Comparison of ENCODE assay signal across 23 cellular contexts in the genomic region with DNA sequence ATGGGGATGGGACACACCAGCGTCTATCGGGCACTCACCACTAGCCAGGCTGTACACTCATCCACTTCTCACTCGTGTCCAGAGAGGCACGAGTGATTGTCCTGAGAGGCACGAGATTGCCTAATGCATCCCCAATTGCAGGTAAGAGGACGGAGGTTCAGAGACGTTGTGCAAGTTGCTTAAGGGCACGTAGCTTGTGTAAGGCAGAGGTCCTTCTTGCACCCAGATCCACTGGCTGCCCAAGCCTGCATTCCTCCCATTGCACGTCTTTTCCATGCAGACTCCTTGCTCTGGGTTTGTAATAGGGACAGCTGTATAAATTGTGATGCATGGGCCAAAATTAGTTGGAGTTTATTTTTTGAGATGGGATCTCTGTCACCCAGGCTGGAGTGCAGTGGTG.
"Had no signal": no experiment of that assay in that cellular context is flagged by ENCODE, and none has a peak within 500 bp of the region (broad histone marks: within the 10 kb centered on the region; RNA-seq: fewer than 3 reads in every experiment).

No MANE protein-coding gene starts in this region.

- H3K9me3 Mint-ChIP-seq: activated naive CD4-positive, alpha-beta T cell treated with anti-CD3 and anti-CD28 coated beads, Interleukin-2, amount 50 U/mL, for 24 hours had no signal

- H3K27ac Mint-ChIP-seq: activated CD4-positive, alpha-beta memory T cell treated with anti-CD3 and anti-CD28 coated beads for 36 hours; activated CD4-positive, alpha-beta T cell treated with anti-CD3 and anti-CD28 coated beads for 36 hours; activated CD4-positive, alpha-beta T cell treated with anti-CD3 and anti-CD28 coated beads, Interleukin-2, amount 10 ng/mL, durations not matched to agents 24 days and 14 days; activated naive CD4-positive, alpha-beta T cell treated with anti-CD3 and anti-CD28 coated beads for 36 hours; activated naive CD4-positive, alpha-beta T cell treated with anti-CD3 and anti-CD28 coated beads, Interleukin-2, amount 50 U/mL, for 24 hours; activated naive CD8-positive, alpha-beta T cell treated with anti-CD3 and anti-CD28 coated beads for 36 hours; activated naive CD8-positive, alpha-beta T cell treated with anti-CD3 and anti-CD28 coated beads, Interleukin-2, amount 50 U/mL, for 24 hours had no signal

- DNase-seq: activated CD4-positive, alpha-beta memory T cell treated with anti-CD3 and anti-CD28 coated beads for 36 hours; activated CD4-positive, alpha-beta T cell treated with anti-CD3 and anti-CD28 coated beads for 36 hours; activated CD4-positive, alpha-beta T cell treated with anti-CD3 and anti-CD28 coated beads, Interleukin-2, amount 10 ng/mL, durations not matched to agents 24 days and 14 days; activated CD4-positive, CD25-positive, alpha-beta regulatory T cell; activated CD4-positive, CD25-positive, alpha-beta regulatory T cell treated with anti-CD3 and anti-CD28 coated beads, Interleukin-2, amount 50 U/mL, for 72 hours; activated naive CD4-positive, alpha-beta T cell treated with anti-CD3 and anti-CD28 coated beads for 36 hours; activated naive CD8-positive, alpha-beta T cell treated with anti-CD3 and anti-CD28 coated beads for 36 hours; activated naive CD8-positive, alpha-beta T cell treated with anti-CD3 and anti-CD28 coated beads, Interleukin-2, amount 50 U/mL, for 24 hours; activated T-cell treated with anti-CD3 and anti-CD28 coated beads, Interleukin-2, amount 50 U/mL, for 1 hour; activated T-cell treated with anti-CD3 and anti-CD28 coated beads, Interleukin-2, amount 50 U/mL, for 48 hours; amygdala; aorta; body of pancreas; cerebellar nuclear complex; colonic mucosa; effector CD8-positive, alpha-beta T cell; esophagus squamous epithelium; foreskin melanocyte; T-helper 2 cell had no signal

- H3K9me3 ChIP-seq: adrenal gland, body of pancreas, colonic mucosa had no signal

- H3K4me3 Mint-ChIP-seq: activated CD4-positive, alpha-beta memory T cell treated with anti-CD3 and anti-CD28 coated beads for 36 hours; activated CD4-positive, alpha-beta T cell treated with anti-CD3 and anti-CD28 coated beads for 36 hours; activated CD4-positive, alpha-beta T cell treated with anti-CD3 and anti-CD28 coated beads, Interleukin-2, amount 10 ng/mL, durations not matched to agents 24 days and 14 days; activated naive CD4-positive, alpha-beta T cell treated with anti-CD3 and anti-CD28 coated beads for 36 hours; activated naive CD4-positive, alpha-beta T cell treated with anti-CD3 and anti-CD28 coated beads, Interleukin-2, amount 50 U/mL, for 24 hours; activated naive CD8-positive, alpha-beta T cell treated with anti-CD3 and anti-CD28 coated beads for 36 hours; activated naive CD8-positive, alpha-beta T cell treated with anti-CD3 and anti-CD28 coated beads, Interleukin-2, amount 50 U/mL, for 24 hours had no signal

- ATAC-seq: activated CD4-positive, alpha-beta T cell treated with anti-CD3 and anti-CD28 coated beads for 36 hours; activated naive CD8-positive, alpha-beta T cell treated with anti-CD3 and anti-CD28 coated beads, Interleukin-2, amount 50 U/mL, for 24 hours; body of pancreas; gastroesophageal sphincter had no signal

- H3K27me3 ChIP-seq: adrenal gland, body of pancreas, colonic mucosa, esophagus squamous epithelium, gastroesophageal sphincter had no signal

- H3K4me1 ChIP-seq: adrenal gland, body of pancreas, colonic mucosa, esophagus squamous epithelium, gastroesophageal sphincter had no signal

- H3K27me3 Mint-ChIP-seq: activated CD4-positive, alpha-beta memory T cell treated with anti-CD3 and anti-CD28 coated beads for 36 hours; activated CD4-positive, alpha-beta T cell treated with anti-CD3 and anti-CD28 coated beads for 36 hours; activated CD4-positive, alpha-beta T cell treated with anti-CD3 and anti-CD28 coated beads, Interleukin-2, amount 10 ng/mL, durations not matched to agents 24 days and 14 days; activated naive CD4-positive, alpha-beta T cell treated with anti-CD3 and anti-CD28 coated beads, Interleukin-2, amount 50 U/mL, for 24 hours; activated naive CD8-positive, alpha-beta T cell treated with anti-CD3 and anti-CD28 coated beads for 36 hours; activated naive CD8-positive, alpha-beta T cell treated with anti-CD3 and anti-CD28 coated beads, Interleukin-2, amount 50 U/mL, for 24 hours had no signal

- H3K36me3 ChIP-seq: adrenal gland, colonic mucosa had no signal

- H3K27ac ChIP-seq: adrenal gland, body of pancreas, colonic mucosa, epithelial cell of prostate, esophagus squamous epithelium, gastroesophageal sphincter had no signal

- H3K4me3 ChIP-seq: adrenal gland, body of pancreas, colonic mucosa, esophagus squamous epithelium, gastroesophageal sphincter had no signal
